8 cellular contexts compared by ENCODE assay signal in genomic region chr10:97640868-97641811, GRCh38. TPM values are rescaled to one million over a fixed set of nuclear protein-coding genes. Genes with fewer than 3 reads are reported as not detected.
DNase-seq lines count a peak whose midpoint lies in the region; ATAC-seq and TF ChIP-seq lines count a peak whose summit lies in the region.

No MANE protein-coding gene starts in this region.

- H3K27ac ChIP-seq in dorsolateral prefrontal cortex = peak overlapping the region in 52 of 59 donors; percentile 28 to 88 (median 68)

- no peaks in the 10 kb centered on the region for H3K27me3 Mint-ChIP-seq in T-helper 17 cell
- H3K27me3 Mint-ChIP-seq in stimulated activated naive B cell treated with anti-CD40 and anti-IgM and Interleukin-4, amounts not matched to agents 10 μg/mL and 1 μg/mL and 100 μg/mL, for 72 hours = no peaks in the 10 kb centered on the region

- TF ChIP-seq CTCF in AG04449 (IDR thresholded peaks at IDR 0.05; ENCODE audit: insufficient read depth, low read length, missing control alignments) (no peak), dorsolateral prefrontal cortex (IDR thresholded peaks at IDR 0.05 in 54 of 56, conservative IDR thresholded peaks at IDR 0.05 in 2 of 56; ENCODE audit: low read depth in 1 of 56, partially characterized antibody in 56 of 56) (no peak), lower leg skin (IDR thresholded peaks at IDR 0.05) (no peak)

- peak overlapping the region; percentile 97 for H3K4me3 Mint-ChIP-seq in T-helper 17 cell
- peak overlapping the region; percentile 90 to 96 for H3K4me3 Mint-ChIP-seq in stimulated activated naive B cell treated with anti-CD40 and anti-IgM and Interleukin-4, amounts not matched to agents 10 μg/mL and 1 μg/mL and 100 μg/mL, for 72 hours

- CTCF ChIA-PET in AG04449 (lab: Yijun Ruan, JAX) = interaction anchor here (0.8 to 2.2 kb wide), 5 partner anchors 16 to 235 kb away, joined by 3 to 9 read pairs (median 3); partner anchors contain the start of gene AVPI1

- POLR2A ChIA-PET in AG04449 (lab: Yijun Ruan, JAX) = interaction anchor here (0.9 to 1.6 kb wide), 7 partner anchors 8 to 146 kb away, joined by 3 to 6 read pairs (median 3); partner anchors contain the start of gene AVPI1

- no peaks in the 10 kb centered on the region for H3K36me3 Mint-ChIP-seq in T-helper 17 cell (ENCODE audit: low read depth)
- peaks cover 13 to 27% of the 10 kb centered on the region in 2 donors for H3K36me3 Mint-ChIP-seq in stimulated activated naive B cell treated with anti-CD40 and anti-IgM and Interleukin-4, amounts not matched to agents 10 μg/mL and 1 μg/mL and 100 μg/mL, for 72 hours

- H3K9me3 Mint-ChIP-seq in stimulated activated naive B cell treated with anti-CD40 and anti-IgM and Interleukin-4, amounts not matched to agents 10 μg/mL and 1 μg/mL and 100 μg/mL, for 72 hours = peaks cover 0 to 2% of the 10 kb centered on the region in 2 donors

- intact Hi-C loops in dorsolateral prefrontal cortex (cut with DNase I) = no loop called here
- intact Hi-C loops in lower leg skin (cut with DNase I; ENCODE audit: low total_unique reads) = no loop called here

- peak overlapping the region; percentile 90 for H3K27ac Mint-ChIP-seq in T-helper 17 cell
- peak overlapping the region; percentile 96 for H3K27ac Mint-ChIP-seq in stimulated activated naive B cell treated with anti-CD40 and anti-IgM and Interleukin-4, amounts not matched to agents 10 μg/mL and 1 μg/mL and 100 μg/mL, for 72 hours

- peaks cover 20% of the 10 kb centered on the region for H3K4me1 Mint-ChIP-seq in T-helper 17 cell
- H3K4me1 Mint-ChIP-seq in stimulated activated naive B cell treated with anti-CD40 and anti-IgM and Interleukin-4, amounts not matched to agents 10 μg/mL and 1 μg/mL and 100 μg/mL, for 72 hours = peaks cover 11 to 31% of the 10 kb centered on the region in 2 donors

- H3K9me3 ChIP-seq in T-helper 17 cell (ENCODE audit: control insufficient read depth, low read length, poor library complexity, severe bottlenecking) = no peaks in the 10 kb centered on the region

- DNase-seq in AG04449 (ENCODE audit: low read depth, low spot score) = no peak
- peak in 1 of 3 donors; percentile 13 for DNase-seq in T-helper 17 cell
- peak in 5 of 10 donors; percentile 4 to 44 (median 13) for DNase-seq in dorsolateral prefrontal cortex
- peak; percentile 33 to 90 for DNase-seq in lower leg skin (ENCODE audit: low spot score in 2 of 2)
- DNase-seq in stimulated activated naive B cell treated with anti-CD40 and anti-IgM and Interleukin-4, amounts not matched to agents 10 μg/mL and 1 μg/mL and 100 μg/mL, for 72 hours = peak; percentile 35
- DNase-seq in NCI-H2107 (lab: John Stamatoyannopoulos, UW) = no peak

- TF ChIP-seq POLR2A in lower leg skin (IDR thresholded peaks at IDR 0.05) = no peak

- H3K27me3 ChIP-seq in dorsolateral prefrontal cortex = no peaks in the 10 kb centered on the region

- H3K4me3 ChIP-seq in AG04449 (ENCODE audit: low read depth, low read length) (peak overlapping the region; percentile 76), dorsolateral prefrontal cortex (peak overlapping the region; percentile 56 to 96 (median 84)), lower leg skin (ENCODE audit: low read depth, poor library complexity, severe bottlenecking) (peak overlapping the region; percentile 84)

- 1% methylated on average over 38 to 41 of the region's 67 CpGs for WGBS in lower leg skin, 2 donors

- ATAC-seq in GM18870 (IDR thresholded peaks at IDR 0.05; ENCODE audit: unreplicated experiment) (peak; percentile 15), HG03354 (IDR thresholded peaks at IDR 0.05; ENCODE audit: poor library complexity, severe bottlenecking, unreplicated experiment) (peak; percentile 29), T-helper 17 cell (peak; percentile 22)
- ATAC-seq in stimulated activated naive B cell treated with anti-CD40 and anti-IgM and Interleukin-4, amounts not matched to agents 10 μg/mL and 1 μg/mL and 100 μg/mL, for 72 hours (replicated peaks) = peak; percentile 32 to 48

RNA-seq across cellular contexts. Expression of gene PI4K2A, which starts 0.7 kb away (rescaled TPM):
- total RNA-seq in T-helper 17 cell (10 to 100 TPM; 23.3 to 26.2 TPM), dorsolateral prefrontal cortex (10 to 100 TPM; 17.4 to 40.1 (median 31.7) TPM), lower leg skin (10 to 100 TPM; 30.1 to 38.5 (median 33.3) TPM)

RNA-seq across cellular contexts. Expression of gene MORN4, which starts 7.8 kb away (rescaled TPM):
- 1 to 10 TPM in 1 of 2 donors, under 1 TPM in 1; 0.35 to 1.2 TPM for total RNA-seq in T-helper 17 cell
- total RNA-seq in dorsolateral prefrontal cortex = 10 to 100 TPM; 13.6 to 56.9 (median 33.3) TPM
- 1 to 10 TPM; 1.6 to 7.5 (median 2.2) TPM for total RNA-seq in lower leg skin

RNA-seq across cellular contexts. Expression of gene AVPI1, which starts 45.9 kb away (rescaled TPM):
- total RNA-seq in T-helper 17 cell = 1 to 10 TPM; 5.6 to 8.6 TPM
- 10 to 100 TPM; 15.7 to 41.1 (median 27.6) TPM for total RNA-seq in dorsolateral prefrontal cortex
- 100 to 1,000 TPM; 133 to 169 (median 145) TPM for total RNA-seq in lower leg skin

RNA-seq across cellular contexts. Expression of gene C10orf62, which starts 51.6 kb away (rescaled TPM):
- not detected for total RNA-seq in T-helper 17 cell
- 1 to 10 TPM in 34 of 120 experiments, under 1 TPM in 48, not detected in 38; 0.34 to 2.5 (median 0.89) TPM for total RNA-seq in dorsolateral prefrontal cortex
- under 1 TPM in 1 of 4 donors, not detected in 3; 0.32 TPM for total RNA-seq in lower leg skin

RNA-seq across cellular contexts. Expression of gene HOGA1, which starts 57.0 kb away (rescaled TPM):
- total RNA-seq in T-helper 17 cell (not detected), dorsolateral prefrontal cortex (10 to 100 TPM in 3 of 120 experiments, 1 to 10 TPM in 117; 1.1 to 13.6 (median 4.2) TPM), lower leg skin (1 to 10 TPM; 1.3 to 3.6 (median 2.1) TPM)

Comparison
In these comparisons a context has a peak if more than half of its experiments do, and no peak if none do; other contexts are left out.
1. DNase-seq: peak in lower leg skin (2 of 2) and stimulated activated naive B cell treated with anti-CD40 and anti-IgM and Interleukin-4, amounts not matched to agents 10 μg/mL and 1 μg/mL and 100 μg/mL, for 72 hours (single experiment); none in AG04449 (single experiment) and NCI-H2107 (single experiment).
2. Peak in every context shown above with its lines, with median percentiles within 50 percentile points of each other: H3K4me3 ChIP-seq and ATAC-seq.